19 cellular contexts compared by ENCODE assay signal in the genomic region with DNA sequence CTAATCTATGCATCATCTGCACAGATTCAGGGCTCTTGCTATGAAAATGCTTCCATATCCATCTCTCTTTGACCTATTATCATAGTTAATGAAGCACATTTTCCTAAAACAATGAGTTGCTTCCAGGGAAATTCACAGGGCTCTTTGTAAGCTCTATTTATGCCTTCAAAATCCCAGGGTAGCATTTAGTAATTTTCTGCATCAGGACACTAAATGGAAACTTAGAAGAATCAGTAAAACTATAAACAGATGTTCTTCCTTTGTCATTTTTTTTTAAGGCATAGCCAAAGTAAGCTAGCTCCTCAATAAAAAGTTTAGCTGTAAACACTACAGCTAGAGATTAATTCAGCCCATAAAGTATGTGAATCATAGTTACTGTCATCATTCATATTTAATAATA.
"Had no signal": no experiment of that assay in that cellular context is flagged by ENCODE, and none has a peak within 500 bp of the region (broad histone marks: within the 10 kb centered on the region; RNA-seq: fewer than 3 reads in every experiment).

No MANE protein-coding gene starts in this region.

- FAIRE-seq: HepG2 had no signal

- DNase-seq: IMR-90, MV-4-11, NCI-H1048, NCI-H1105, NCI-H1417, NCI-H1436 treated with DMSO at 0.1 percent for 48 hours, NCI-H1694 treated with DMSO at 0.1 percent for 48 hours, NCI-H1930, NCI-H2081, NCI-H2107, NCI-H2227 treated with DMSO at 0.1 percent for 48 hours, NCI-H524 treated with DMSO at 0.1 percent for 48 hours, NCI-H69, NCI-H774, SHP77 had no signal

- H3K27ac ChIP-seq: KMS-11, RWPE1 had no signal

- H3K9ac ChIP-seq: KMS-11 had no signal

- H3K4me2 ChIP-seq: KMS-11 had no signal

- ATAC-seq: HepG2, Panc1 had no signal
